In the genomic region with DNA sequence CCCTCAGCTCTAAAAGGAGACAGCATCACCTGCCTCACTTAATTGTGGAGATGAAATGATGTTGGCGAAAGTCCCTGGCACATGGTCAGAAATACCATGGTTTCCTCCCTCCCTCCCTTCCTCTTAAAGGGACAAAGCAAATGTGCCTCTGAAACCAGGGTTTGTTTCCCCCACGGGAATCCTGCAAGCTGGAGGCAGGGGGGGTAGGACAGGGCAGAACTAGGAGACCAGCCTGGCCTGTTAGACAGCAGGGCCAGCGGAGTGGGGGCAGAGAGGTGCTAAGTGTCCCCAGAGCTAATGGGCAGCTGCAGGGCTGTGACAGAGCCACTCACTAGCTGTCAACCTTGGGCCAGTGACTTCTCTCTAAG, we compare ENCODE assay signal across 10 cellular contexts. TPM values are rescaled to one million over a fixed set of nuclear protein-coding genes. Genes with fewer than 3 reads are reported as not detected.
A peak's percentile ranks its signal among the peaks of the same experiment; 100 is the strongest.
DNase-seq lines count a peak whose midpoint lies in the region; TF ChIP-seq lines count a peak whose summit lies in the region.
"Had no signal": no experiment of that assay in that cellular context is flagged by ENCODE, and none has a peak within 500 bp of the region (broad histone marks: within the 10 kb centered on the region; RNA-seq: fewer than 3 reads in every experiment).

No MANE protein-coding gene starts in this region.

- in situ Hi-C loops in GM13977 (cut with MboI; ENCODE audit: low pct_unique_long_range_greater_than_20kb, low sequenced_read_pairs, unreplicated experiment): loop anchor here (10.0 kb wide), 1 partner anchor 101 kb away; no protein-coding TSS in a partner anchor

- POLR2A ChIA-PET in SK-N-SH (lab: Yijun Ruan, JAX): interaction anchor here (0.7 to 2.1 kb wide), 9 partner anchors 12 to 107 kb away, joined by 3 to 11 read pairs (median 5); partner anchors contain the start of gene PIN4

- WGBS in SK-N-SH (ENCODE audit: low lambda C conversion rate): 33% methylated on average over 2 of the region's 3 CpGs
- 39% methylated on average over 3 of the region's 3 CpGs for WGBS in esophagus muscularis mucosa

- H3K27ac ChIP-seq in SK-N-SH (ENCODE audit: low read depth in 2 of 2, low read length in 1 of 2) (peak overlapping the region in 1 of 2 experiments; percentile 93; a peak in 2 of 4 replicates), esophagus muscularis mucosa (replicated peaks in 1 of 4) (peak overlapping the region; percentile 79 to 83 (median 80))

- peaks cover 92% of the 10 kb centered on the region for H3K4me1 Mint-ChIP-seq in CD14-positive monocyte
- peaks cover 71% of the 10 kb centered on the region for H3K4me1 Mint-ChIP-seq in neural crest cell

- no peaks in the 10 kb centered on the region for H3K9me3 ChIP-seq in SK-N-SH
- no peaks in the 10 kb centered on the region for H3K9me3 ChIP-seq in esophagus muscularis mucosa

- no peaks in the 10 kb centered on the region for H3K9me2 ChIP-seq in SK-N-SH

- no peak for TF ChIP-seq POLR2A in esophagus muscularis mucosa (IDR thresholded peaks at IDR 0.05; ENCODE audit: low read depth)

- H3K4me3 Mint-ChIP-seq in CD14-positive monocyte: peak overlapping the region in 1 of 2 donors; percentile 46
- peak overlapping the region; percentile 81 for H3K4me3 Mint-ChIP-seq in neural crest cell
- H3K4me3 Mint-ChIP-seq: B cell had no signal

- no peak overlapping the region for H3K4me3 ChIP-seq in SK-N-SH (ENCODE audit: low read depth in 2 of 2, low read length in 1 of 2)
- H3K4me3 ChIP-seq in esophagus muscularis mucosa: no peak overlapping the region

- H3K4me2 ChIP-seq in SK-N-SH: peak overlapping the region; percentile 46; the same call in 1 of the 2 replicates

- H3K36me3 ChIP-seq in SK-N-SH (replicated peaks in 1 of 2; ENCODE audit: control insufficient read depth in 1 of 2, insufficient read depth in 2 of 2, low read length in 1 of 2) (no peaks in the 10 kb centered on the region), esophagus muscularis mucosa (no peaks in the 10 kb centered on the region)

- no peak overlapping the region for H3K9ac ChIP-seq in SK-N-SH

- H3K27me3 Mint-ChIP-seq in CD14-positive monocyte (ENCODE audit: low read depth in 3 of 3) (peaks cover 0 to 41% (median 0%) of the 10 kb centered on the region in 3 donors), neural crest cell (ENCODE audit: low read depth) (no peaks in the 10 kb centered on the region)

- TF ChIP-seq CTCF in CD14-positive monocyte (IDR thresholded peaks at IDR 0.05) (no peak), SK-N-SH (IDR thresholded peaks at IDR 0.05) (no peak), esophagus muscularis mucosa (IDR thresholded peaks at IDR 0.05) (no peak), neural crest cell (conservative IDR thresholded peaks at IDR 0.05) (no peak), GM13977 (IDR thresholded peaks at IDR 0.05; ENCODE audit: extremely low read depth, insufficient read depth, missing control alignments) (no peak)

- H3K79me2 ChIP-seq in SK-N-SH (ENCODE audit: insufficient read depth): no peaks in the 10 kb centered on the region

- H3K4me1 ChIP-seq in SK-N-SH (ENCODE audit: control insufficient read depth in 1 of 2, insufficient read depth in 2 of 2, low read depth in 1 of 2, low read length in 1 of 2): peaks cover 14 to 84% of the 10 kb centered on the region in 2 experiments; a peak in 3 of 4 replicates
- peaks cover 32 to 98% (median 95%) of the 10 kb centered on the region in 4 donors for H3K4me1 ChIP-seq in esophagus muscularis mucosa

- H4K20me1 ChIP-seq in SK-N-SH (ENCODE audit: insufficient read depth): no peaks in the 10 kb centered on the region

- H3K36me3 Mint-ChIP-seq in CD14-positive monocyte (peaks cover 16 to 35% of the 10 kb centered on the region in 2 donors), neural crest cell (ENCODE audit: low read depth) (peaks cover 22% of the 10 kb centered on the region)
- H3K36me3 Mint-ChIP-seq: natural killer cell had no signal

- no peak overlapping the region for H2AFZ ChIP-seq in SK-N-SH (ENCODE audit: low read depth)

- intact Hi-C loops in CD14-positive monocyte (cut with micrococcal nuclease): loop anchor here (2.0 to 10.0 kb wide), 5 partner anchors 61 to 129 kb away; no protein-coding TSS in a partner anchor
- intact Hi-C loops in esophagus muscularis mucosa (cut with DNase I): loop anchor here (2.0 kb wide), 1 partner anchor 107 kb away; no protein-coding TSS in a partner anchor
- intact Hi-C loops in posterior cingulate gyrus (cut with DNase I): loop anchor here (5.0 kb wide), 1 partner anchor 124 kb away; no protein-coding TSS in a partner anchor

- H3F3A ChIP-seq in SK-N-SH (replicated peaks; ENCODE audit: insufficient read depth): no peaks in the 10 kb centered on the region

- no peak for TF ChIP-seq RAD21 in SK-N-SH (IDR thresholded peaks at IDR 0.05; ENCODE audit: low read length)

- H3K27ac Mint-ChIP-seq in CD14-positive monocyte (peak overlapping the region; percentile 80 to 98 (median 93)), neural crest cell (ENCODE audit: unreplicated experiment) (no peak overlapping the region)

- TF ChIP-seq EP300 in SK-N-SH (IDR thresholded peaks at IDR 0.05; ENCODE audit: borderline replicate concordance in 1 of 2, low read depth in 1 of 2, low read length in 1 of 2): no peak
- no peak for TF ChIP-seq EP300 in esophagus muscularis mucosa (IDR thresholded peaks at IDR 0.05)

- H3K9me3 Mint-ChIP-seq in CD14-positive monocyte (peaks cover 0 to 7% (median 2%) of the 10 kb centered on the region in 7 donors), neural crest cell (peaks cover 11% of the 10 kb centered on the region)
- H3K9me3 Mint-ChIP-seq: natural killer cell had no signal

- H3K27me3 ChIP-seq in SK-N-SH (ENCODE audit: insufficient read depth): 0 out of 2 replicates have a peak, but pooled peaks cover 1% of the 10 kb centered on the region
- H3K27me3 ChIP-seq in esophagus muscularis mucosa: peaks cover 0 to 3% (median 0%) of the 10 kb centered on the region in 4 donors

- CTCF ChIA-PET in SK-N-SH (lab: Yijun Ruan, JAX): interaction anchor here (0.6 to 15.8 kb wide), 30 partner anchors 10 to 590 kb away, joined by 3 to 257 read pairs (median 5); partner anchors contain the start of genes PIN4 and RPS4X

- no peak for DNase-seq in CD14-positive monocyte (ENCODE audit: low spot score)
- peak; percentile 46 for DNase-seq in SK-N-SH
- DNase-seq in esophagus muscularis mucosa (ENCODE audit: extremely low spot score): no peak
- DNase-seq in neural crest cell (ENCODE audit: low read depth, low spot score): no peak
- DNase-seq in GM13977 (ENCODE audit: low spot score): no peak
- no peak for DNase-seq in hippocampal formation (lab: John Stamatoyannopoulos, UW)
- DNase-seq in posterior cingulate gyrus: no peak
- DNase-seq in NCI-H526 (lab: John Stamatoyannopoulos, UW): no peak

TF ChIP-seq in SK-N-SH, 30 proteins besides CTCF, POLR2A, EP300 and RAD21:
- TF ChIP-seq MXI1 (IDR thresholded peaks at IDR 0.05; ENCODE audit: low read depth, low read length) (0 out of 2 replicates have a peak, but pooled peaks have one; percentile 10), FOXJ3 (CRISPR knock-in tag; IDR thresholded peaks at IDR 0.05) (no peak), NFIC (IDR thresholded peaks at IDR 0.05; ENCODE audit: borderline replicate concordance) (peak; percentile 39; the same call in 1 of the 2 replicates)

RNA-seq across cellular contexts. Expression of gene RTL5, which starts 5.7 kb away (rescaled TPM):
- polyA plus RNA-seq in CD14-positive monocyte (under 1 TPM; 0.24 to 0.59 TPM), SK-N-SH (2012; rRNA removed) (1.5 and 1.8 TPM in 2 replicates)
- 1.8 and 2.6 TPM in 2 replicates for polyA plus RNA-seq in SK-N-SH (2012; cell fraction: cytosol; rRNA removed)
- 5.9 and 6.6 TPM in 2 replicates for polyA plus RNA-seq in SK-N-SH (2012; cell fraction: nucleus; rRNA removed)
- total RNA-seq in esophagus muscularis mucosa (10 to 100 TPM in 3 of 4 donors, 1 to 10 TPM in 1; 8.0 to 19.8 (median 13.3) TPM), neural crest cell (21.7 and 23.0 TPM in 2 replicates)

RNA-seq across cellular contexts. Expression of gene PIN4, which starts 55.5 kb away (rescaled TPM):
- polyA plus RNA-seq in CD14-positive monocyte (10 to 100 TPM; 16.7 to 20.8 TPM), SK-N-SH (2012; rRNA removed) (22.3 and 29.8 TPM in 2 replicates)
- polyA plus RNA-seq in SK-N-SH (2012; cell fraction: cytosol; rRNA removed): 31.2 and 78.5 TPM in 2 replicates
- 5.0 and 10.0 TPM in 2 replicates for polyA plus RNA-seq in SK-N-SH (2012; cell fraction: nucleus; rRNA removed)
- total RNA-seq in esophagus muscularis mucosa (10 to 100 TPM in 3 of 4 donors, 1 to 10 TPM in 1; 6.8 to 20.4 (median 11.5) TPM), neural crest cell (14.0 and 16.7 TPM in 2 replicates)
